Comparison of ENCODE assay signal across 11 cellular contexts in the genomic region with DNA sequence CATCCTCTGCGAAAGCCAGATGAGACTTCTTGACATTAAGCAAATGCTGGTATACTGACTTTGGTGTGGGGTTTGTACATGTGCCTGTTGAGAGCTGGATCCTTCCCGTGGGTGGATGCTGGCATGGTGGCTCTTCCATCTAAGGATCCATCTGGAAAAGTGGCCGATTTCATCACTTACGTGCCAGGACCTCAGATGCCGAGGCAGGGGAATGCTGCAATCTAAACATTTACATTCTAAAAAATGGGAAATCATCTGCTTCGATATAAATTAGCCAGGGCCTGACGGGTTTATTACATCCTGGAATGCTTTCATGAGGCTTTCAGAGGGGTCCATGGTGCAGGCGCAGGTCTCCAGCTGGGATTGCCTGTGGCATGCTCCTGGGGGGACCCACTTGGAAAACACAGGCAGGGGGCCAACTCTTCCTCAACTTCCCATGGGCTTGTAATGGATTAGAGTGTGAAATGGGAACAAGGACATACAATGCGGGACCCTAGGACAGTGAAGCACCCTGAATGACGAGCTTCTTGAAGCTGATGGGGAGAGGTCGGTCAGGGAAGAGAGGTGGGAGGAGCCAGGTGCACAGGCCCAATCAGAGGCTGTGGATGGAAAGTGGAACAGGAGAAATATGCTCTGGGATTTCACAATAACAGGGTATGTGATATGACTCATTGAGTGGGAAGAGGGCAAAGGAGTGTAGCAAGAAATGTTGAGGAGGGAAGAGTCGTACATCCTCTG.
DNase-seq lines count a peak whose midpoint lies in the region; ATAC-seq and TF ChIP-seq lines count a peak whose summit lies in the region.
"Had no signal": no experiment of that assay in that cellular context is flagged by ENCODE, and none has a peak within 500 bp of the region (broad histone marks: within the 10 kb centered on the region; RNA-seq: fewer than 3 reads in every experiment).

No MANE protein-coding gene starts in this region.

- ATAC-seq in lung (ENCODE audit: insufficient read depth, low FRiP score) (peak; percentile 67), HG03439 (IDR thresholded peaks at IDR 0.05; ENCODE audit: unreplicated experiment) (no peak)

- H3K4me1 ChIP-seq in lung (ENCODE audit: control insufficient read depth in 2 of 2, insufficient read depth in 2 of 2, low read length in 2 of 2), result peaks cover 0 to 11% of the 10 kb centered on the region in 2 donors
- H3K4me1 ChIP-seq: right lobe of liver had no signal

- H3K27ac ChIP-seq in angular gyrus (ENCODE audit: low read depth, low read length) (peak overlapping the region; percentile 23), lung (ENCODE audit: low read depth in 1 of 2, low read length in 1 of 2) (no peak overlapping the region)
- H3K27ac ChIP-seq: right lobe of liver had no signal

- CTCF ChIA-PET in AG04449 (lab: Yijun Ruan, JAX), result interaction anchor here (1.2 to 1.3 kb wide), 2 partner anchors 31 to 54 kb away, joined by 3 read pairs; no protein-coding TSS in a partner anchor

- no peaks in the 10 kb centered on the region for H3K27me3 ChIP-seq in lung (ENCODE audit: control insufficient read depth, insufficient read depth)
- H3K27me3 ChIP-seq: esophagus muscularis mucosa, right lobe of liver had no signal

- H3K9me3 ChIP-seq in lung (ENCODE audit: control insufficient read depth in 2 of 2, insufficient read depth in 1 of 2, low read length in 1 of 2), result no peaks in the 10 kb centered on the region
- H3K9me3 ChIP-seq: esophagus muscularis mucosa, right lobe of liver had no signal

- WGBS in lung, 2 donors, result 61 to 67% methylated on average over 12 of the region's 12 CpGs

- H3K36me3 ChIP-seq in lung (ENCODE audit: control insufficient read depth in 2 of 2, insufficient read depth in 2 of 2, low read length in 2 of 2), result no peaks in the 10 kb centered on the region
- H3K36me3 ChIP-seq: esophagus muscularis mucosa, right lobe of liver had no signal

- POLR2A ChIA-PET in AG04449 (lab: Yijun Ruan, JAX), result interaction anchor here (0.5 to 1.0 kb wide), 5 partner anchors 28 to 107 kb away, joined by 3 to 5 read pairs (median 3); no protein-coding TSS in a partner anchor

- DNase-seq in AG04449 (ENCODE audit: low read depth, low spot score) (peak; percentile 80), HuH-7 (ENCODE audit: low spot score) (peak; percentile 58), lung (ENCODE audit: low spot score) (no peak), NCI-H446 treated with DMSO at 0.1 percent for 48 hours (lab: John Stamatoyannopoulos, UW) (no peak), HuH-7.5 (ENCODE audit: low spot score) (no peak), GM20000 (ENCODE audit: low spot score) (no peak)
- DNase-seq: NCI-H1436, right lobe of liver had no signal

- H3K4me3 ChIP-seq in AG04449 (ENCODE audit: low read depth, low read length), result peak overlapping the region; percentile 29
- H3K4me3 ChIP-seq in lung, result no peak overlapping the region
- H3K4me3 ChIP-seq: esophagus muscularis mucosa, right lobe of liver had no signal

- TF ChIP-seq CTCF in AG04449 (IDR thresholded peaks at IDR 0.05; ENCODE audit: insufficient read depth, low read length, missing control alignments) (no peak), lung (IDR thresholded peaks at IDR 0.05; ENCODE audit: control extremely low read depth, extremely low read depth) (no peak), GM20000 (IDR thresholded peaks at IDR 0.05; ENCODE audit: extremely low read depth, missing control alignments) (no peak)

Comparison
In these comparisons a context has a peak if more than half of its experiments do, and no peak if none do; other contexts are left out.
1. DNase-seq: peak in AG04449 (single experiment) and HuH-7 (single experiment); none in lung (single experiment), NCI-H446 treated with DMSO at 0.1 percent for 48 hours (single experiment), HuH-7.5 (single experiment) and GM20000 (single experiment).